In genomic region chr14:36583242-36584166, GRCh38 we compare ENCODE assay signal across 1 cellular context.
TF ChIP-seq lines count a peak whose summit lies in the region.

No MANE protein-coding gene starts in this region.

TF ChIP-seq in IMR-90, 13 proteins besides CTCF, POLR2A, EP300 and RAD21:
- TF ChIP-seq MAZ (IDR thresholded peaks at IDR 0.05; ENCODE audit: borderline replicate concordance, low read depth, low read length) (no peak), MXI1 (IDR thresholded peaks at IDR 0.05; ENCODE audit: borderline replicate concordance, low read depth, low read length) (no peak), NFE2L2 (IDR thresholded peaks at IDR 0.05; ENCODE audit: low read depth, low read length) (no peak), RCOR1 (IDR thresholded peaks at IDR 0.05; ENCODE audit: insufficient replicate concordance, low read length) (no peak), CEBPB (IDR thresholded peaks at IDR 0.05; ENCODE audit: low read depth, low read length) (no peak), ELK1 (IDR thresholded peaks at IDR 0.05; ENCODE audit: borderline replicate concordance, low read depth, low read length) (no peak), BHLHE40 (IDR thresholded peaks at IDR 0.05; ENCODE audit: low read depth, low read length) (no peak), CHD1 (IDR thresholded peaks at IDR 0.05; ENCODE audit: low read depth, low read length) (no peak), FOS (IDR thresholded peaks at IDR 0.05; ENCODE audit: low read depth, low read length) (no peak), RFX5 (IDR thresholded peaks at IDR 0.05; ENCODE audit: low read depth, low read length) (no peak), USF2 (IDR thresholded peaks at IDR 0.05; ENCODE audit: low read depth, low read length) (no peak)
